Comparison of ENCODE assay signal across 8 cellular contexts in the genomic region with DNA sequence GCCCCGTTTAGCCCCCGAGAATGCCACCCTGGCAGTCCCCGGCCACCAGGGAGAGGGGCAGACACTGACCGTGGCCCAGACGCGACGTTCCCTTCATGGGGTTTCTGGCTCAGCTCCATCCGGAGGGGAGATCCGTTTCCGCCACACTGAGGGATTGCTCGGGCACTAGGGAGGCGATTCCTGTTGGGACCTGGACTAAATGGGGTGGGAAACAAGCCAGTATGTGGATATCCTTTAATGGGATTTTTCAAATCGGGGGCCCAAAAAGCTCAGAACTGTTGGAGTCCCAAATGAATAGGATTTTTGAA. TPM values are rescaled to one million over a fixed set of nuclear protein-coding genes. Genes with fewer than 3 reads are reported as not detected.
DNase-seq lines count a peak whose midpoint lies in the region; ATAC-seq and TF ChIP-seq lines count a peak whose summit lies in the region.
"Not testable (repeated sequence)": the region's sequence is repeated elsewhere in the genome, so short reads cannot be mapped to it uniquely, and the experiment has no call there.

No MANE protein-coding gene starts in this region.

- POLR2A ChIA-PET in Panc1 (lab: Charles Lee), result not testable (repeated sequence)
- POLR2A ChIA-PET in naive thymus-derived CD8-positive, alpha-beta T cell (lab: Charles Lee), result interaction anchor here (1.2 kb wide), 1 partner anchor 556 kb away, joined by 4 read pairs; no protein-coding TSS in a partner anchor

- H3K4me3 ChIP-seq in BE2C (ENCODE audit: low read depth, low read length), result peak overlapping the region; percentile 59
- H3K4me3 ChIP-seq in HAP-1, result 0 out of 2 replicates have a peak overlapping the region, but pooled peaks have one; percentile 9
- H3K4me3 ChIP-seq in Panc1 (ENCODE audit: low read depth in 2 of 2, low read length in 2 of 2), result peak overlapping the region; percentile 54 to 56
- H3K4me3 ChIP-seq in duodenal mucosa (ENCODE audit: low read depth in 1 of 2, low read length in 2 of 2), result peak overlapping the region; percentile 55 to 79
- H3K4me3 ChIP-seq in hepatocyte, result peak overlapping the region; percentile 16

- H3K27me3 ChIP-seq in BE2C; HAP-1 (ENCODE audit: low read depth); Panc1 (ENCODE audit: control insufficient read depth, insufficient read depth, low read length); duodenal mucosa (ENCODE audit: control insufficient read depth in 1 of 2, insufficient read depth in 2 of 2, low read length in 2 of 2); hepatocyte: not testable (repeated sequence)

- H3K27ac ChIP-seq in Panc1 (ENCODE audit: low read length), result peak overlapping the region; percentile 59; the same call in 1 of the 2 replicates
- not testable (repeated sequence) for H3K27ac ChIP-seq in duodenal mucosa (ENCODE audit: low read depth, low read length); hepatocyte

- not testable (repeated sequence) for H3K9me3 Mint-ChIP-seq in activated naive CD4-positive, alpha-beta T cell treated with anti-CD3 and anti-CD28 coated beads for 36 hours; naive thymus-derived CD8-positive, alpha-beta T cell; stimulated activated effector memory CD8-positive, alpha-beta T cell treated with anti-CD3 and anti-CD28 coated beads, Interleukin-12 subunit alpha, Interleukin-12 subunit beta, amount 100 ng/mL, for 72 hours

- not testable (repeated sequence) for H3K4me1 ChIP-seq in BE2C; HAP-1; Panc1 (ENCODE audit: control insufficient read depth, insufficient read depth, low read length); duodenal mucosa (ENCODE audit: control insufficient read depth in 1 of 2, insufficient read depth in 2 of 2, low read length in 2 of 2); hepatocyte (ENCODE audit: insufficient read depth)

- BruUV-seq in Panc1 (replicated peaks; lab: Mats Ljungman, UMichigan), result not testable (repeated sequence)

- not testable (repeated sequence) for TF ChIP-seq CTCF in BE2C (IDR thresholded peaks at IDR 0.05; ENCODE audit: low read depth, low read length); Panc1 (IDR thresholded peaks at IDR 0.05); hepatocyte (IDR thresholded peaks at IDR 0.05; ENCODE audit: poor library complexity)

- H3K79me2 ChIP-seq in hepatocyte, result not testable (repeated sequence)

- H4K20me1 ChIP-seq in hepatocyte (ENCODE audit: insufficient read depth, poor library complexity, severe bottlenecking), result not testable (repeated sequence)

- CTCF ChIA-PET in Panc1 (lab: Charles Lee); activated naive CD4-positive, alpha-beta T cell treated with anti-CD3 and anti-CD28 coated beads for 36 hours (lab: Charles Lee): not testable (repeated sequence)

- not testable (repeated sequence) for H3K9ac ChIP-seq in duodenal mucosa (ENCODE audit: low read depth in 1 of 2, low read length in 2 of 2)

- in situ Hi-C loops in HAP-1 (cut with MboI; ENCODE audit: low sequenced_read_pairs), result loop anchor here (25.0 kb wide), 1 partner anchor 481 kb away; no protein-coding TSS in a partner anchor
- in situ Hi-C loops in Panc1 (cut with HindIII; ENCODE audit: low pct_unique_long_range_greater_than_20kb, low sequenced_read_pairs), result not testable (repeated sequence)

- not testable (repeated sequence) for H3K36me3 ChIP-seq in BE2C; HAP-1 (replicated peaks); Panc1 (ENCODE audit: control insufficient read depth, insufficient read depth, low read length); duodenal mucosa (ENCODE audit: control insufficient read depth in 1 of 2, insufficient read depth in 2 of 2, low read length in 2 of 2); hepatocyte (replicated peaks; ENCODE audit: insufficient read depth, low read depth)

- WGBS in hepatocyte (ENCODE audit: low lambda C conversion rate, missing lambda C conversion rate), result 3% methylated on average over 8 of the region's 13 CpGs

- not testable (repeated sequence) for H3K27me3 Mint-ChIP-seq in activated naive CD4-positive, alpha-beta T cell treated with anti-CD3 and anti-CD28 coated beads for 36 hours (ENCODE audit: low read depth); naive thymus-derived CD8-positive, alpha-beta T cell

- intact Hi-C loops in Panc1 (cut with micrococcal nuclease; ENCODE audit: unreplicated experiment); activated naive CD4-positive, alpha-beta T cell treated with anti-CD3 and anti-CD28 coated beads for 36 hours (cut with micrococcal nuclease): not testable (repeated sequence)

- peak overlapping the region; percentile 73 for H3K4me3 Mint-ChIP-seq in activated naive CD4-positive, alpha-beta T cell treated with anti-CD3 and anti-CD28 coated beads for 36 hours
- H3K4me3 Mint-ChIP-seq in naive thymus-derived CD8-positive, alpha-beta T cell, result peak overlapping the region; percentile 60 to 93 (median 78)
- H3K4me3 Mint-ChIP-seq in stimulated activated effector memory CD8-positive, alpha-beta T cell treated with anti-CD3 and anti-CD28 coated beads, Interleukin-12 subunit alpha, Interleukin-12 subunit beta, amount 100 ng/mL, for 72 hours, result peak overlapping the region; percentile 79

- H3K9me2 ChIP-seq in hepatocyte (replicated peaks; ENCODE audit: insufficient read depth), result not testable (repeated sequence)

- DNase-seq in BE2C; HAP-1 (ENCODE audit: low spot score in 2 of 2); Panc1 (ENCODE audit: low read depth, low spot score); activated naive CD4-positive, alpha-beta T cell treated with anti-CD3 and anti-CD28 coated beads for 36 hours; hepatocyte (ENCODE audit: low spot score): not testable (repeated sequence)
- peak in 1 of 10 donors; percentile 10 for DNase-seq in naive thymus-derived CD8-positive, alpha-beta T cell
- peak in 1 of 2 donors; percentile 54 for DNase-seq in stimulated activated effector memory CD8-positive, alpha-beta T cell treated with anti-CD3 and anti-CD28 coated beads, Interleukin-12 subunit alpha, Interleukin-12 subunit beta, amount 100 ng/mL, for 72 hours (ENCODE audit: low spot score in 2 of 2)

- H2AFZ ChIP-seq in hepatocyte, result not testable (repeated sequence)

- peak overlapping the region; percentile 84 for H3K4me2 ChIP-seq in hepatocyte

- H3K27ac Mint-ChIP-seq in activated naive CD4-positive, alpha-beta T cell treated with anti-CD3 and anti-CD28 coated beads for 36 hours, result not testable (repeated sequence)
- H3K27ac Mint-ChIP-seq in naive thymus-derived CD8-positive, alpha-beta T cell, result peak overlapping the region in 5 of 10 donors; percentile 60 to 88 (median 76)
- H3K27ac Mint-ChIP-seq in stimulated activated effector memory CD8-positive, alpha-beta T cell treated with anti-CD3 and anti-CD28 coated beads, Interleukin-12 subunit alpha, Interleukin-12 subunit beta, amount 100 ng/mL, for 72 hours, result peak overlapping the region; percentile 93

- H3K4me1 Mint-ChIP-seq in activated naive CD4-positive, alpha-beta T cell treated with anti-CD3 and anti-CD28 coated beads for 36 hours (ENCODE audit: low read depth); stimulated activated effector memory CD8-positive, alpha-beta T cell treated with anti-CD3 and anti-CD28 coated beads, Interleukin-12 subunit alpha, Interleukin-12 subunit beta, amount 100 ng/mL, for 72 hours: not testable (repeated sequence)
- H3K4me1 Mint-ChIP-seq in naive thymus-derived CD8-positive, alpha-beta T cell, result peaks cover 4 to 11% (median 8%) of the 10 kb centered on the region in 4 donors

- not testable (repeated sequence) for H3K9me3 ChIP-seq in BE2C; HAP-1; Panc1 (ENCODE audit: control insufficient read depth, insufficient read depth, low read depth, low read length); duodenal mucosa (ENCODE audit: control insufficient read depth in 1 of 2, low read length in 2 of 2); hepatocyte (ENCODE audit: low read depth)

- peak; percentile 62 for ATAC-seq in Panc1
- not testable (repeated sequence) for ATAC-seq in naive thymus-derived CD8-positive, alpha-beta T cell; stimulated activated effector memory CD8-positive, alpha-beta T cell treated with anti-CD3 and anti-CD28 coated beads, Interleukin-12 subunit alpha, Interleukin-12 subunit beta, amount 100 ng/mL, for 72 hours

- H3K36me3 Mint-ChIP-seq in activated naive CD4-positive, alpha-beta T cell treated with anti-CD3 and anti-CD28 coated beads for 36 hours (ENCODE audit: low read depth), result not testable (repeated sequence)
- peaks cover 0 to 20% (median 0%) of the 10 kb centered on the region in 3 donors for H3K36me3 Mint-ChIP-seq in naive thymus-derived CD8-positive, alpha-beta T cell
- H3K36me3 Mint-ChIP-seq in stimulated activated effector memory CD8-positive, alpha-beta T cell treated with anti-CD3 and anti-CD28 coated beads, Interleukin-12 subunit alpha, Interleukin-12 subunit beta, amount 100 ng/mL, for 72 hours, result peaks cover 20% of the 10 kb centered on the region

RNA-seq across cellular contexts. Expression of a gene that starts 0.6 kb away (rescaled TPM):
- 6.3 TPM for polyA plus RNA-seq in BE2C (2012; ENCODE audit: insufficient read depth, insufficient read length, low read depth)
- total RNA-seq in Panc1 (2021; ENCODE audit: unreplicated experiment), result 67.0 TPM
- polyA plus RNA-seq in Panc1 (2012; ENCODE audit: insufficient read length), result 35.5 TPM
- total RNA-seq in activated naive CD4-positive, alpha-beta T cell treated with anti-CD3 and anti-CD28 coated beads for 36 hours, result 10 to 100 TPM; 16.4 to 17.0 TPM
- 31.9 and 36.7 TPM in 2 replicates for total RNA-seq in hepatocyte
- 25.9 and 35.5 TPM in 2 replicates for polyA plus RNA-seq in hepatocyte
- 10 to 100 TPM; 62.8 to 68.4 TPM for total RNA-seq in naive thymus-derived CD8-positive, alpha-beta T cell
- polyA plus RNA-seq in naive thymus-derived CD8-positive, alpha-beta T cell, result 10 to 100 TPM; 22.5 to 38.5 (median 23.4) TPM

Comparison
In these comparisons a context has a peak if more than half of its experiments do, and no peak if none do; other contexts are left out.
1. H3K4me3 ChIP-seq: peak in every context shown above with its lines; median percentile 67 in duodenal mucosa; 59 in BE2C; 55 in Panc1; 16 in hepatocyte; 9 in HAP-1.